ENCODE assay signal across 9 cellular contexts in genomic region chr12:47816646-47817271, GRCh38. TPM values are rescaled to one million over a fixed set of nuclear protein-coding genes. Genes with fewer than 3 reads are reported as not detected.
DNase-seq lines count a peak whose midpoint lies in the region; ATAC-seq and TF ChIP-seq lines count a peak whose summit lies in the region.
"Had no signal": no experiment of that assay in that cellular context is flagged by ENCODE, and none has a peak within 500 bp of the region (broad histone marks: within the 10 kb centered on the region; RNA-seq: fewer than 3 reads in every experiment).

No MANE protein-coding gene starts in this region.

- H3K9me3 ChIP-seq in NT2/D1 (ENCODE audit: insufficient read depth, low read length), result no peaks in the 10 kb centered on the region

- H3K36me3 ChIP-seq in NT2/D1 (ENCODE audit: insufficient read depth, insufficient read length, low read length), result peaks cover 41% of the 10 kb centered on the region

- H3K4me1 Mint-ChIP-seq in effector memory CD8-positive, alpha-beta T cell (ENCODE audit: low read depth in 2 of 2), result peaks cover 70 to 72% of the 10 kb centered on the region in 2 donors
- H3K4me1 Mint-ChIP-seq in neural crest cell, result peaks cover 71% of the 10 kb centered on the region

- no peak for ATAC-seq in effector memory CD8-positive, alpha-beta T cell (replicated peaks)
- ATAC-seq in HG02852 (IDR thresholded peaks at IDR 0.05; ENCODE audit: unreplicated experiment), result no peak
- ATAC-seq in GM18870 (IDR thresholded peaks at IDR 0.05; ENCODE audit: unreplicated experiment), result no peak

- no peak for DNase-seq in AG09309 (ENCODE audit: low read depth)
- DNase-seq in NT2/D1 (ENCODE audit: low read depth, low spot score), result no peak
- no peak for DNase-seq in effector memory CD8-positive, alpha-beta T cell
- no peak for DNase-seq in neural crest cell (ENCODE audit: low read depth, low spot score)
- DNase-seq in glomerular visceral epithelial cell (ENCODE audit: extremely low spot score), result no peak
- DNase-seq in GM13977 (ENCODE audit: low spot score), result no peak
- DNase-seq: NCI-H1092 treated with DMSO at 0.1 percent for 48 hours had no signal

- peak overlapping the region; percentile 53 for H3K9ac ChIP-seq in NT2/D1 (ENCODE audit: insufficient read length, low read depth)

- no peaks in the 10 kb centered on the region for H3K27me3 ChIP-seq in NT2/D1 (ENCODE audit: insufficient read depth, insufficient read length)

- H3K4me3 Mint-ChIP-seq in effector memory CD8-positive, alpha-beta T cell, result peak overlapping the region; percentile 94 to 95
- peak overlapping the region; percentile 95 for H3K4me3 Mint-ChIP-seq in neural crest cell

- H3K36me3 Mint-ChIP-seq in effector memory CD8-positive, alpha-beta T cell (ENCODE audit: insufficient read depth), result peaks cover 19% of the 10 kb centered on the region
- H3K36me3 Mint-ChIP-seq in neural crest cell (ENCODE audit: low read depth), result no peaks in the 10 kb centered on the region

- peak overlapping the region; percentile 95 for H3K4me3 ChIP-seq in AG09309 (ENCODE audit: control insufficient read depth, low read depth, low read length)
- no peak overlapping the region for H3K4me3 ChIP-seq in NT2/D1 (ENCODE audit: insufficient read length, low read depth)

- peaks cover 42% of the 10 kb centered on the region for H3K4me1 ChIP-seq in NT2/D1 (ENCODE audit: insufficient read depth, insufficient read length)

- no peaks in the 10 kb centered on the region for H3K9me3 Mint-ChIP-seq in effector memory CD8-positive, alpha-beta T cell
- H3K9me3 Mint-ChIP-seq in neural crest cell, result no peaks in the 10 kb centered on the region

- peak overlapping the region; percentile 99 for H3K27ac Mint-ChIP-seq in effector memory CD8-positive, alpha-beta T cell
- peak overlapping the region; percentile 78 for H3K27ac Mint-ChIP-seq in neural crest cell (ENCODE audit: unreplicated experiment)

- in situ Hi-C loops in GM13977 (cut with MboI; ENCODE audit: low pct_unique_long_range_greater_than_20kb, low sequenced_read_pairs, unreplicated experiment), result no loop called here

- no peak for TF ChIP-seq CTCF in AG09309 (IDR thresholded peaks at IDR 0.05; ENCODE audit: control insufficient read depth, insufficient read depth, low read depth, low read length, missing control alignments)
- TF ChIP-seq CTCF in neural crest cell (conservative IDR thresholded peaks at IDR 0.05), result no peak
- TF ChIP-seq CTCF in GM13977 (IDR thresholded peaks at IDR 0.05; ENCODE audit: extremely low read depth, insufficient read depth, missing control alignments), result no peak

- no peaks in the 10 kb centered on the region for H3K27me3 Mint-ChIP-seq in effector memory CD8-positive, alpha-beta T cell
- H3K27me3 Mint-ChIP-seq in neural crest cell (ENCODE audit: low read depth), result no peaks in the 10 kb centered on the region

RNA-seq across cellular contexts. Expression of gene HDAC7, which starts 2.9 kb away (rescaled TPM):
- 76.0 and 76.6 TPM in 2 replicates for total RNA-seq in neural crest cell

RNA-seq across cellular contexts. Expression of gene SLC48A1, which starts 43.7 kb away (rescaled TPM):
- 11.6 and 13.0 TPM in 2 replicates for total RNA-seq in neural crest cell

RNA-seq across cellular contexts. Expression of gene RAPGEF3, which starts 58.1 kb away (rescaled TPM):
- total RNA-seq in neural crest cell, result 0.89 and 1.4 TPM in 2 replicates
